Comparison of ENCODE assay signal across 20 cellular contexts in genomic region chr6:37321516-37321915, GRCh38. TPM values are rescaled to one million over a fixed set of nuclear protein-coding genes. Genes with fewer than 3 reads are reported as not detected.
A peak's percentile ranks its signal among the peaks of the same experiment; 100 is the strongest.
DNase-seq lines count a peak whose midpoint lies in the region; ATAC-seq, FAIRE-seq and TF ChIP-seq lines count a peak whose summit lies in the region.
"Had no signal": no experiment of that assay in that cellular context is flagged by ENCODE, and none has a peak within 500 bp of the region (broad histone marks: within the 10 kb centered on the region; RNA-seq: fewer than 3 reads in every experiment).

No MANE protein-coding gene starts in this region.

- H3K36me3 Mint-ChIP-seq in activated T-helper 1 cell treated with anti-CD3 and anti-CD28 coated beads, Interleukin-12 subunit alpha, Interleukin-12 subunit beta, Interleukin-2, Interleukin-4 antibody, amounts not matched to agents 30 ng/mL and 10 ng/mL and 1 ng/mL, durations not matched to agents 14 hours and 24 hours and 36 hours (ENCODE audit: low read depth) = peaks cover 20% of the 10 kb centered on the region
- H3K36me3 Mint-ChIP-seq: natural killer cell treated with Interleukin-12 subunit alpha and Interleukin-12 subunit beta and Interleukin-15 and Interleukin-18, amount 100 ng/mL, for 72 hours had no signal

- H3K27ac Mint-ChIP-seq in activated T-helper 1 cell treated with anti-CD3 and anti-CD28 coated beads, Interleukin-12 subunit alpha, Interleukin-12 subunit beta, Interleukin-2, Interleukin-4 antibody, amounts not matched to agents 30 ng/mL and 10 ng/mL and 1 ng/mL, durations not matched to agents 14 hours and 24 hours and 36 hours = peak overlapping the region; percentile 3
- H3K27ac Mint-ChIP-seq: natural killer cell treated with Interleukin-12 subunit alpha and Interleukin-12 subunit beta and Interleukin-15 and Interleukin-18, amount 100 ng/mL, for 72 hours had no signal

- WGBS in smooth muscle cell (ENCODE audit: low lambda C conversion rate) = 80% methylated on average over 1 of the region's 1 CpG

- no peaks in the 10 kb centered on the region for H4K20me1 ChIP-seq in smooth muscle cell (ENCODE audit: low read depth)

- no peaks in the 10 kb centered on the region for H3F3A ChIP-seq in smooth muscle cell (ENCODE audit: low read depth)

- TF ChIP-seq CTCF in cardiac muscle cell (IDR thresholded peaks at IDR 0.05; ENCODE audit: low read depth, low read length) (no peak), smooth muscle cell (IDR thresholded peaks at IDR 0.05; ENCODE audit: borderline replicate concordance, insufficient read depth, poor library complexity, severe bottlenecking) (no peak)

- TF ChIP-seq POLR2A in GM12891 (IDR thresholded peaks at IDR 0.05; ENCODE audit: low read depth, low read length) = no peak

- no peak overlapping the region for H3K4me3 ChIP-seq in cardiac muscle cell
- no peak overlapping the region for H3K4me3 ChIP-seq in smooth muscle cell
- H3K4me3 ChIP-seq: skin epidermis had no signal

- no peak overlapping the region for H3K4me3 Mint-ChIP-seq in activated T-helper 1 cell treated with anti-CD3 and anti-CD28 coated beads, Interleukin-12 subunit alpha, Interleukin-12 subunit beta, Interleukin-2, Interleukin-4 antibody, amounts not matched to agents 30 ng/mL and 10 ng/mL and 1 ng/mL, durations not matched to agents 14 hours and 24 hours and 36 hours
- H3K4me3 Mint-ChIP-seq: natural killer cell treated with Interleukin-12 subunit alpha and Interleukin-12 subunit beta and Interleukin-15 and Interleukin-18, amount 100 ng/mL, for 72 hours had no signal

- H3K27me3 ChIP-seq in cardiac muscle cell (no peaks in the 10 kb centered on the region), smooth muscle cell (ENCODE audit: low read depth) (no peaks in the 10 kb centered on the region)

- no peak overlapping the region for H2AFZ ChIP-seq in smooth muscle cell (ENCODE audit: low read depth)

- H3K9ac ChIP-seq in smooth muscle cell (ENCODE audit: low read depth) = no peak overlapping the region

- ATAC-seq in left ventricle myocardium superior (no peak), esophagus mucosa (peak; percentile 47), GM21367 (IDR thresholded peaks at IDR 0.05; ENCODE audit: unreplicated experiment) (no peak)
- ATAC-seq: natural killer cell treated with Interleukin-12 subunit alpha and Interleukin-12 subunit beta and Interleukin-15 and Interleukin-18, amount 100 ng/mL, for 72 hours had no signal

- H3K36me3 ChIP-seq in cardiac muscle cell (peaks cover 23% of the 10 kb centered on the region), smooth muscle cell (ENCODE audit: low read depth) (no peaks in the 10 kb centered on the region)

- H3K4me1 ChIP-seq in cardiac muscle cell (ENCODE audit: low read depth) (peaks cover 8% of the 10 kb centered on the region), smooth muscle cell (ENCODE audit: low read depth) (no peaks in the 10 kb centered on the region)

- H3K9me3 ChIP-seq in cardiac muscle cell (ENCODE audit: low read depth) = no peaks in the 10 kb centered on the region
- no peaks in the 10 kb centered on the region for H3K9me3 ChIP-seq in smooth muscle cell (replicated peaks; ENCODE audit: low read depth)

- H3K4me1 Mint-ChIP-seq in activated T-helper 1 cell treated with anti-CD3 and anti-CD28 coated beads, Interleukin-12 subunit alpha, Interleukin-12 subunit beta, Interleukin-2, Interleukin-4 antibody, amounts not matched to agents 30 ng/mL and 10 ng/mL and 1 ng/mL, durations not matched to agents 14 hours and 24 hours and 36 hours (ENCODE audit: low read depth) = peaks cover 19% of the 10 kb centered on the region

- H3K79me2 ChIP-seq in smooth muscle cell (ENCODE audit: low read depth) = no peaks in the 10 kb centered on the region

- no peak overlapping the region for H3K4me2 ChIP-seq in smooth muscle cell

- H3K9me3 Mint-ChIP-seq in activated T-helper 1 cell treated with anti-CD3 and anti-CD28 coated beads, Interleukin-12 subunit alpha, Interleukin-12 subunit beta, Interleukin-2, Interleukin-4 antibody, amounts not matched to agents 30 ng/mL and 10 ng/mL and 1 ng/mL, durations not matched to agents 14 hours and 24 hours and 36 hours = no peaks in the 10 kb centered on the region
- H3K9me3 Mint-ChIP-seq: natural killer cell treated with Interleukin-12 subunit alpha and Interleukin-12 subunit beta and Interleukin-15 and Interleukin-18, amount 100 ng/mL, for 72 hours had no signal

- no peak for DNase-seq in cardiac muscle cell (ENCODE audit: low read depth in 1 of 2, low spot score in 1 of 2)
- no peak for DNase-seq in left ventricle myocardium superior
- DNase-seq in activated T-helper 1 cell treated with anti-CD3 and anti-CD28 coated beads, Interleukin-12 subunit alpha, Interleukin-12 subunit beta, Interleukin-2, Interleukin-4 antibody, amounts not matched to agents 30 ng/mL and 10 ng/mL and 1 ng/mL, durations not matched to agents 14 hours and 24 hours and 36 hours (ENCODE audit: low spot score) = no peak
- no peak for DNase-seq in smooth muscle cell (lab: John Stamatoyannopoulos, UW; ENCODE audit: unreplicated experiment)
- DNase-seq in GM12891 (ENCODE audit: insufficient read length, low spot score) = no peak
- DNase-seq in cerebellar nuclear complex (lab: John Stamatoyannopoulos, UW) = no peak
- DNase-seq: activated CD4-positive, alpha-beta T cell treated with anti-CD3 and anti-CD28 coated beads for 48 hours; anterior cingulate cortex; Kasumi-1; midbrain; NCI-H1694 treated with DMSO at 0.1 percent for 48 hours; NCI-H526 treated with DMSO at 0.1 percent for 48 hours; stimulated activated naive CD4-positive, alpha-beta T cell treated with Interleukin-2 at 50 U/mL for 16 hours; SW 1271 had no signal

- H3K27me3 Mint-ChIP-seq in activated T-helper 1 cell treated with anti-CD3 and anti-CD28 coated beads, Interleukin-12 subunit alpha, Interleukin-12 subunit beta, Interleukin-2, Interleukin-4 antibody, amounts not matched to agents 30 ng/mL and 10 ng/mL and 1 ng/mL, durations not matched to agents 14 hours and 24 hours and 36 hours (ENCODE audit: insufficient read depth) = no peaks in the 10 kb centered on the region
- H3K27me3 Mint-ChIP-seq: natural killer cell treated with Interleukin-12 subunit alpha and Interleukin-12 subunit beta and Interleukin-15 and Interleukin-18, amount 100 ng/mL, for 72 hours had no signal

- intact Hi-C loops in left ventricle myocardium superior (cut with micrococcal nuclease) = loop anchor here (10.0 kb wide), 1 partner anchor 373 kb away; the partner anchor contains the start of gene MDGA1
- intact Hi-C loops in activated T-helper 1 cell treated with anti-CD3 and anti-CD28 coated beads, Interleukin-12 subunit alpha, Interleukin-12 subunit beta, Interleukin-2, Interleukin-4 antibody, amounts not matched to agents 30 ng/mL and 10 ng/mL and 1 ng/mL, durations not matched to agents 14 hours and 24 hours and 36 hours (cut with micrococcal nuclease) = loop anchor here (10.0 kb wide), 1 partner anchor 113 kb away; the partner anchor contains the start of gene CMTR1

- FAIRE-seq in GM12891 (lab: Jason Lieb, UNC) = no peak
- FAIRE-seq: GM18507 had no signal

- H3K27ac ChIP-seq in cardiac muscle cell (peak overlapping the region; percentile 79), smooth muscle cell (ENCODE audit: low read depth) (peak overlapping the region; percentile 41)
- H3K27ac ChIP-seq: C4-2B, skin epidermis had no signal

TF ChIP-seq in GM12891, 5 proteins besides CTCF, POLR2A, EP300 and RAD21:
- TF ChIP-seq TAF1 (IDR thresholded peaks at IDR 0.05; ENCODE audit: low read depth, low read length) (no peak), PAX5 (IDR thresholded peaks at IDR 0.05; ENCODE audit: insufficient read depth, low read length, severe bottlenecking) (no peak), POLR2AphosphoS5 (IDR thresholded peaks at IDR 0.05; ENCODE audit: low read depth, low read length) (no peak), POU2F2 (IDR thresholded peaks at IDR 0.05; ENCODE audit: low read depth, low read length) (no peak), SPI1 (IDR thresholded peaks at IDR 0.05; ENCODE audit: low read depth, low read length) (no peak)

RNA-seq across cellular contexts. Expression of gene RNF8, which starts 32.3 kb away (rescaled TPM):
- total RNA-seq in cardiac muscle cell = 36.8 and 38.5 TPM in 2 replicates
- polyA plus RNA-seq in cardiac muscle cell = 49.9 and 55.8 TPM in 2 replicates
- total RNA-seq in left ventricle myocardium superior = 15.7 TPM
- 30.0 and 34.2 TPM in 2 replicates for total RNA-seq in activated T-helper 1 cell treated with anti-CD3 and anti-CD28 coated beads, Interleukin-12 subunit alpha, Interleukin-12 subunit beta, Interleukin-2, Interleukin-4 antibody, amounts not matched to agents 30 ng/mL and 10 ng/mL and 1 ng/mL, durations not matched to agents 14 hours and 24 hours and 36 hours
- 19.0 TPM for total RNA-seq in esophagus mucosa
- total RNA-seq in smooth muscle cell = 16.7 and 17.3 TPM in 2 replicates
- 20.4 and 23.6 TPM in 2 replicates for polyA plus RNA-seq in smooth muscle cell
- 12.3 TPM for polyA plus RNA-seq in GM12891 (2012; ENCODE audit: low read depth, missing spikeins)
